Comparison of ENCODE assay signal across 10 cellular contexts in the genomic region with DNA sequence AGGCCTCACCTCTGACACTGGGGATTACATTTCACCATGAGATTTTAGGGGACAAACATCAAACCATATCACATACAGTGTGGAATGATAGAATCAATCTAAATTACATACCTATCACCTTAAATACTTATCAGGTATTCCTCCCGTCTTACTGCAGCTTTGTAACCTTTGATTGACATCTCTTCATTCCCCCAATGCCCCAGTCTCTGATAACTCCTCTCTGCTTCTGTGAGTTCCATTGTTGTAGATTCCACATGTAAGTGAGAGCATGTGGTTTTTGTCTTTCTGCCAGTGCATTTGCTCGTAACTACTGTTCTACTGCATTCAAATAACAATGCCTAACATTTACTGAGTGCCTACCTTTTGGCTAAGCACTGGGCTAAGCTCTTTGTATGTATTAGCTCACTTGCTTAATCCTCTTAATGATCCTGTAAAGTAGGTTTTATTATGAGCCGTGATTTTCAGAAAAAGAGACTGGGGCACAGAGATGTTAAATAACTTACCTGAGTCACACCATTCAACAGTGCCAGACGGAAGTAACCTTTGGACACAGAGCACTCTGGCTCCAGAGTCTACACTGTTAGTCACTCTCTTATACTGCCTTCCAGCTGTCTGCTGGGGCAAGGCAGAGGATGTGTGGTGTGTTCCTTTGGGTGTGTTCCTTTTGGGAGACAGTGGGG.
A peak's percentile ranks its signal among the peaks of the same experiment; 100 is the strongest.
DNase-seq lines count a peak whose midpoint lies in the region; ATAC-seq, FAIRE-seq and TF ChIP-seq lines count a peak whose summit lies in the region.
"Had no signal": no experiment of that assay in that cellular context is flagged by ENCODE, and none has a peak within 500 bp of the region (broad histone marks: within the 10 kb centered on the region; RNA-seq: fewer than 3 reads in every experiment).

No MANE protein-coding gene starts in this region.

- H3K9me3 Mint-ChIP-seq in osteocyte (ENCODE audit: unreplicated experiment): peaks cover 3% of the 10 kb centered on the region
- H3K9me3 Mint-ChIP-seq: activated naive CD8-positive, alpha-beta T cell treated with anti-CD3 and anti-CD28 coated beads, Interleukin-2, amount 50 U/mL, for 24 hours had no signal

- no peak overlapping the region for H3K4me3 Mint-ChIP-seq in osteocyte (ENCODE audit: unreplicated experiment)
- H3K4me3 Mint-ChIP-seq: activated naive CD8-positive, alpha-beta T cell treated with anti-CD3 and anti-CD28 coated beads, Interleukin-2, amount 50 U/mL, for 24 hours had no signal

- ATAC-seq in GM21723 (IDR thresholded peaks at IDR 0.05; ENCODE audit: unreplicated experiment) (no peak), HG03135 (IDR thresholded peaks at IDR 0.05; ENCODE audit: unreplicated experiment) (no peak)
- ATAC-seq: activated naive CD8-positive, alpha-beta T cell treated with anti-CD3 and anti-CD28 coated beads, Interleukin-2, amount 50 U/mL, for 24 hours had no signal

- H3K27ac Mint-ChIP-seq in osteocyte (ENCODE audit: unreplicated experiment): no peak overlapping the region
- H3K27ac Mint-ChIP-seq: activated naive CD8-positive, alpha-beta T cell treated with anti-CD3 and anti-CD28 coated beads, Interleukin-2, amount 50 U/mL, for 24 hours had no signal

- no peaks in the 10 kb centered on the region for H3K4me1 Mint-ChIP-seq in osteocyte (ENCODE audit: unreplicated experiment)
- H3K4me1 Mint-ChIP-seq: activated naive CD8-positive, alpha-beta T cell treated with anti-CD3 and anti-CD28 coated beads, Interleukin-2, amount 50 U/mL, for 24 hours had no signal

- no peaks in the 10 kb centered on the region for H3K27me3 Mint-ChIP-seq in osteocyte (ENCODE audit: unreplicated experiment)
- H3K27me3 Mint-ChIP-seq: activated naive CD8-positive, alpha-beta T cell treated with anti-CD3 and anti-CD28 coated beads, Interleukin-2, amount 50 U/mL, for 24 hours had no signal

- H3K36me3 Mint-ChIP-seq in osteocyte (ENCODE audit: unreplicated experiment): no peaks in the 10 kb centered on the region

- DNase-seq in H54 (ENCODE audit: insufficient read length, low spot score): no peak
- peak; percentile 62 for DNase-seq in RKO (ENCODE audit: low spot score)
- peak; percentile 52 for DNase-seq in fibroblast of the aortic adventitia (ENCODE audit: low read depth)
- DNase-seq in renal cortical epithelial cell (ENCODE audit: low read depth): peak; percentile 89
- no peak for DNase-seq in NCI-H345 treated with DMSO at 0.1 percent for 48 hours (lab: John Stamatoyannopoulos, UW; ENCODE audit: unreplicated experiment)
- DNase-seq in osteocyte (ENCODE audit: extremely low spot score, unreplicated experiment): no peak
- DNase-seq: activated naive CD8-positive, alpha-beta T cell treated with anti-CD3 and anti-CD28 coated beads, Interleukin-2, amount 50 U/mL, for 24 hours had no signal

- TF ChIP-seq CTCF in fibroblast of the aortic adventitia (IDR thresholded peaks at IDR 0.05; ENCODE audit: insufficient read depth, low read length) (no peak), osteocyte (IDR thresholded peaks at IDR 0.05) (no peak)

- no peak for TF ChIP-seq POLR2A in H54 (IDR thresholded peaks at IDR 0.05; ENCODE audit: low read depth, low read length)

- FAIRE-seq in H54 (lab: Jason Lieb, UNC): peak; percentile 98

- no peak overlapping the region for H3K4me3 ChIP-seq in fibroblast of the aortic adventitia (ENCODE audit: low read depth, low read length)
- H3K4me3 ChIP-seq: lung had no signal

Comparison
In these comparisons a context has a peak if more than half of its experiments do, and no peak if none do; other contexts are left out.
1. DNase-seq: peak in RKO (single experiment), fibroblast of the aortic adventitia (single experiment) and renal cortical epithelial cell (single experiment); none in H54 (single experiment), NCI-H345 treated with DMSO at 0.1 percent for 48 hours (single experiment) and osteocyte (single experiment).